1 cellular context compared by ENCODE assay signal in genomic region chr16:90094791-90095190, GRCh38.
TF ChIP-seq lines count a peak whose summit lies in the region.
"Not testable (repeated sequence)": the region's sequence is repeated elsewhere in the genome, so short reads cannot be mapped to it uniquely, and the experiment has no call there.

No MANE protein-coding gene starts in this region.

TF ChIP-seq in HepG2, 621 proteins besides CTCF, POLR2A, EP300 and RAD21:
- peak; percentile 9; the same call in 1 of the 2 replicates for TF ChIP-seq USF2 (IDR thresholded peaks at IDR 0.05; ENCODE audit: low read depth, low read length)
- not testable (repeated sequence) for TF ChIP-seq USF2 (CRISPR knock-in tag; IDR thresholded peaks at IDR 0.05; ENCODE audit: borderline replicate concordance)
